ENCODE assay signal across 10 cellular contexts in the genomic region with DNA sequence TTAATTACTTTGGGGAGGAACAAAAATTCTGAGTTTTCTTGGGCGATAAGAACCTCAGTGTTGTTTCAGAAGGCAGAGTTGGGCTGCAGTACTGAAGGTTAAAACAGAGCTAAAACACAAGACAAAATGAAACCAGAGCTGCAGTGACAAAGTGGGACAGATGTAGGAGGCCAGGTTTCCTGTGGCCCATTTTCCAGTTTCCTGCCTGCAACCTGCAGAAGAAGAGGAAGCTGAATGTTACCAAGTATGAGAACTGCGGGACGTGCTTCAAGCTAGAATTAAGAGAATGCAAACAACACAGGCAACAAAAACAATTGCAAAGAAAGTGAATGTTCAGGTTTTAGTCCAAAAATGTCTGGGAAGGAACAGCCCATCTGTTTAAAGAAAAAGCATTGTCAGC. TPM values are rescaled to one million over a fixed set of nuclear protein-coding genes. Genes with fewer than 3 reads are reported as not detected.
A peak's percentile ranks its signal among the peaks of the same experiment; 100 is the strongest.
DNase-seq lines count a peak whose midpoint lies in the region; ATAC-seq lines count a peak whose summit lies in the region.
"Had no signal": no experiment of that assay in that cellular context is flagged by ENCODE, and none has a peak within 500 bp of the region (broad histone marks: within the 10 kb centered on the region; RNA-seq: fewer than 3 reads in every experiment).

No MANE protein-coding gene starts in this region.

- H3K4me1 Mint-ChIP-seq in CD4-positive, alpha-beta memory T cell = peaks cover 66 to 95% (median 78%) of the 10 kb centered on the region in 4 donors
- peaks cover 37 to 85% (median 78%) of the 10 kb centered on the region in 4 donors for H3K4me1 Mint-ChIP-seq in naive thymus-derived CD8-positive, alpha-beta T cell

- H3K9me3 Mint-ChIP-seq in CD4-positive, alpha-beta memory T cell = peaks cover 0 to 2% (median 0%) of the 10 kb centered on the region in 8 donors
- peaks cover 0 to 2% (median 0%) of the 10 kb centered on the region in 9 donors for H3K9me3 Mint-ChIP-seq in naive thymus-derived CD8-positive, alpha-beta T cell

- H3K27ac ChIP-seq in CD4-positive, alpha-beta memory T cell (ENCODE audit: low read depth, low read length) = peak overlapping the region; percentile 62
- peak overlapping the region; percentile 35 for H3K27ac ChIP-seq in adipose tissue (ENCODE audit: low read depth, low read length)

- no peaks in the 10 kb centered on the region for H3K36me3 ChIP-seq in CD4-positive, alpha-beta memory T cell (ENCODE audit: insufficient read depth, low read length)

- peak overlapping the region; percentile 89 to 100 (median 96) for H3K27ac Mint-ChIP-seq in CD4-positive, alpha-beta memory T cell
- H3K27ac Mint-ChIP-seq in naive thymus-derived CD8-positive, alpha-beta T cell = peak overlapping the region; percentile 66 to 91 (median 84)

- peaks cover 8 to 17% of the 10 kb centered on the region in 2 donors for H3K36me3 Mint-ChIP-seq in CD4-positive, alpha-beta memory T cell
- H3K36me3 Mint-ChIP-seq in naive thymus-derived CD8-positive, alpha-beta T cell = no peaks in the 10 kb centered on the region

- H3K27me3 Mint-ChIP-seq in CD4-positive, alpha-beta memory T cell = no peaks in the 10 kb centered on the region
- no peaks in the 10 kb centered on the region for H3K27me3 Mint-ChIP-seq in naive thymus-derived CD8-positive, alpha-beta T cell

- no peak for ATAC-seq in naive thymus-derived CD8-positive, alpha-beta T cell
- no peak for ATAC-seq in GM19395 (IDR thresholded peaks at IDR 0.05; ENCODE audit: unreplicated experiment)
- no peak for ATAC-seq in GM21717 (IDR thresholded peaks at IDR 0.05; ENCODE audit: unreplicated experiment)
- ATAC-seq: HCT116, PC-3 had no signal

- H3K4me3 ChIP-seq in CD4-positive, alpha-beta memory T cell (ENCODE audit: low read length in 2 of 2) = peak overlapping the region in 1 of 2 donors; percentile 20

- peak; percentile 36 to 59 (median 41) for DNase-seq in CD4-positive, alpha-beta memory T cell
- DNase-seq in KG1 (lab: John Stamatoyannopoulos, UW) (peak; percentile 58), hepatic stellate cell (ENCODE audit: low spot score) (no peak), NCI-H2107 (lab: John Stamatoyannopoulos, UW) (no peak)
- no peak for DNase-seq in naive thymus-derived CD8-positive, alpha-beta T cell
- DNase-seq: PC-3 had no signal

- H3K4me3 Mint-ChIP-seq in CD4-positive, alpha-beta memory T cell = peak overlapping the region; percentile 75 to 96 (median 84)
- H3K4me3 Mint-ChIP-seq in naive thymus-derived CD8-positive, alpha-beta T cell = peak overlapping the region in 9 of 10 donors; percentile 41 to 77 (median 65)

- intact Hi-C loops in CD4-positive, alpha-beta memory T cell (cut with micrococcal nuclease) = no loop called here

- CTCF ChIA-PET in CD4-positive, alpha-beta memory T cell (lab: Charles Lee; ENCODE audit: partially characterized antibody) = interaction anchor here (0.7 to 10.5 kb wide), 21 partner anchors 10 to 305 kb away, joined by 3 to 206 read pairs (median 3); partner anchors contain the start of gene CDK17

- H3K27me3 ChIP-seq in CD4-positive, alpha-beta memory T cell (ENCODE audit: insufficient read depth, low read length) = no peaks in the 10 kb centered on the region

- H3K4me1 ChIP-seq in CD4-positive, alpha-beta memory T cell (ENCODE audit: insufficient read depth, low read length) = peaks cover 95% of the 10 kb centered on the region

- POLR2A ChIA-PET in CD4-positive, alpha-beta memory T cell (lab: Charles Lee; ENCODE audit: partially characterized antibody) = interaction anchor here (0.6 to 8.4 kb wide), 12 partner anchors 10 to 304 kb away, joined by 3 to 233 read pairs (median 5); partner anchors contain the start of gene CDK17
- POLR2A ChIA-PET in naive thymus-derived CD8-positive, alpha-beta T cell (lab: Charles Lee) = interaction anchor here (0.8 to 5.0 kb wide), 6 partner anchors 12 to 189 kb away, joined by 3 to 45 read pairs (median 6); partner anchors contain the start of genes CDK17 and LTA4H

- WGBS in adipose tissue, 3 donors = 40 to 81% (median 41%) methylated on average over 3 of the region's 3 CpGs

- no peaks in the 10 kb centered on the region for H3K9me3 ChIP-seq in CD4-positive, alpha-beta memory T cell (ENCODE audit: control insufficient read depth in 1 of 2, low read length in 2 of 2)

RNA-seq across cellular contexts. Expression of gene ELK3, which starts 17.8 kb away (rescaled TPM):
- 10 to 100 TPM; 56.4 to 56.5 TPM for total RNA-seq in CD4-positive, alpha-beta memory T cell
- 10 to 100 TPM; 20.8 to 56.5 TPM for polyA plus RNA-seq in CD4-positive, alpha-beta memory T cell
- polyA plus RNA-seq in adipose tissue = 10 to 100 TPM in 2 of 3 donors, 1 to 10 TPM in 1; 4.7 to 28.1 (median 26.3) TPM
- total RNA-seq in naive thymus-derived CD8-positive, alpha-beta T cell = 10 to 100 TPM; 44.0 to 46.1 TPM
- polyA plus RNA-seq in naive thymus-derived CD8-positive, alpha-beta T cell = 10 to 100 TPM in 1 of 3 donors, 1 to 10 TPM in 2; 7.5 to 18.9 (median 8.9) TPM

Comparison
In these comparisons a context has a peak if more than half of its experiments do, and no peak if none do; other contexts are left out.
1. DNase-seq: peak in CD4-positive, alpha-beta memory T cell (5 of 5) and KG1 (single experiment); none in naive thymus-derived CD8-positive, alpha-beta T cell (0 of 10), hepatic stellate cell (single experiment) and NCI-H2107 (single experiment).